ENCODE assay signal across 1 cellular context in the genomic region with DNA sequence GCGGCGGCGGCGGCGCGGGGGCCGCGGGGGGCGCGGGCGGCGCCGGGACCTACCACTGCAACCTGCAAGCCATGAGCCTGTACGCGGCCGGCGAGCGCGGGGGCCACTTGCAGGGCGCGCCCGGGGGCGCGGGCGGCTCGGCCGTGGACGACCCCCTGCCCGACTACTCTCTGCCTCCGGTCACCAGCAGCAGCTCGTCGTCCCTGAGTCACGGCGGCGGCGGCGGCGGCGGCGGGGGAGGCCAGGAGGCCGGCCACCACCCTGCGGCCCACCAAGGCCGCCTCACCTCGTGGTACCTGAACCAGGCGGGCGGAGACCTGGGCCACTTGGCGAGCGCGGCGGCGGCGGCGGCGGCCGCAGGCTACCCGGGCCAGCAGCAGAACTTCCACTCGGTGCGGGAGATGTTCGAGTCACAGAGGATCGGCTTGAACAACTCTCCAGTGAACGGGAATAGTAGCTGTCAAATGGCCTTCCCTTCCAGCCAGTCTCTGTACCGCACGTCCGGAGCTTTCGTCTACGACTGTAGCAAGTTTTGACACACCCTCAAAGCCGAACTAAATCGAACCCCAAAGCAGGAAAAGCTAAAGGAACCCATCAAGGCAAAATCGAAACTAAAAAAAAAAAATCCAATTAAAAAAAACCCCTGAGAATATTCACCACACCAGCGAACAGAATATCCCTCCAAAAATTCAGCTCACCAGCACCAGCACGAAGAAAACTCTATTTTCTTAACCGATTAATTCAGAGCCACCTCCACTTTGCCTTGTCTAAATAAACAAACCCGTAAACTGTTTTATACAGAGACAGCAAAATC.
TF ChIP-seq lines count a peak whose summit lies in the region.

No MANE protein-coding gene starts in this region.

TF ChIP-seq in WTC11, 78 proteins besides CTCF, POLR2A, EP300 and RAD21 (continued from another document):
- TF ChIP-seq, protein P1, sequence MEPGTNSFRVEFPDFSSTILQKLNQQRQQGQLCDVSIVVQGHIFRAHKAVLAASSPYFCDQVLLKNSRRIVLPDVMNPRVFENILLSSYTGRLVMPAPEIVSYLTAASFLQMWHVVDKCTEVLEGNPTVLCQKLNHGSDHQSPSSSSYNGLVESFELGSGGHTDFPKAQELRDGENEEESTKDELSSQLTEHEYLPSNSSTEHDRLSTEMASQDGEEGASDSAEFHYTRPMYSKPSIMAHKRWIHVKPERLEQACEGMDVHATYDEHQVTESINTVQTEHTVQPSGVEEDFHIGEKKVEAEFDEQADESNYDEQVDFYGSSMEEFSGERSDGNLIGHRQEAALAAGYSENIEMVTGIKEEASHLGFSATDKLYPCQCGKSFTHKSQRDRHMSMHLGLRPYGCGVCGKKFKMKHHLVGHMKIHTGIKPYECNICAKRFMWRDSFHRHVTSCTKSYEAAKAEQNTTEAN (CRISPR knock-in tag; IDR thresholded peaks at IDR 0.05), result no peak
- TF ChIP-seq SP1 (CRISPR knock-in tag; conservative IDR thresholded peaks at IDR 0.05) (no peak), ZNF416 (CRISPR knock-in tag; IDR thresholded peaks at IDR 0.05) (no peak)
- TF ChIP-seq, protein P2, sequence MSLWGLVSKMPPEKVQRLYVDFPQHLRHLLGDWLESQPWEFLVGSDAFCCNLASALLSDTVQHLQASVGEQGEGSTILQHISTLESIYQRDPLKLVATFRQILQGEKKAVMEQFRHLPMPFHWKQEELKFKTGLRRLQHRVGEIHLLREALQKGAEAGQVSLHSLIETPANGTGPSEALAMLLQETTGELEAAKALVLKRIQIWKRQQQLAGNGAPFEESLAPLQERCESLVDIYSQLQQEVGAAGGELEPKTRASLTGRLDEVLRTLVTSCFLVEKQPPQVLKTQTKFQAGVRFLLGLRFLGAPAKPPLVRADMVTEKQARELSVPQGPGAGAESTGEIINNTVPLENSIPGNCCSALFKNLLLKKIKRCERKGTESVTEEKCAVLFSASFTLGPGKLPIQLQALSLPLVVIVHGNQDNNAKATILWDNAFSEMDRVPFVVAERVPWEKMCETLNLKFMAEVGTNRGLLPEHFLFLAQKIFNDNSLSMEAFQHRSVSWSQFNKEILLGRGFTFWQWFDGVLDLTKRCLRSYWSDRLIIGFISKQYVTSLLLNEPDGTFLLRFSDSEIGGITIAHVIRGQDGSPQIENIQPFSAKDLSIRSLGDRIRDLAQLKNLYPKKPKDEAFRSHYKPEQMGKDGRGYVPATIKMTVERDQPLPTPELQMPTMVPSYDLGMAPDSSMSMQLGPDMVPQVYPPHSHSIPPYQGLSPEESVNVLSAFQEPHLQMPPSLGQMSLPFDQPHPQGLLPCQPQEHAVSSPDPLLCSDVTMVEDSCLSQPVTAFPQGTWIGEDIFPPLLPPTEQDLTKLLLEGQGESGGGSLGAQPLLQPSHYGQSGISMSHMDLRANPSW (CRISPR knock-in tag; conservative IDR thresholded peaks at IDR 0.05; ENCODE audit: low read depth), result no peak
- TF ChIP-seq, protein P3, sequence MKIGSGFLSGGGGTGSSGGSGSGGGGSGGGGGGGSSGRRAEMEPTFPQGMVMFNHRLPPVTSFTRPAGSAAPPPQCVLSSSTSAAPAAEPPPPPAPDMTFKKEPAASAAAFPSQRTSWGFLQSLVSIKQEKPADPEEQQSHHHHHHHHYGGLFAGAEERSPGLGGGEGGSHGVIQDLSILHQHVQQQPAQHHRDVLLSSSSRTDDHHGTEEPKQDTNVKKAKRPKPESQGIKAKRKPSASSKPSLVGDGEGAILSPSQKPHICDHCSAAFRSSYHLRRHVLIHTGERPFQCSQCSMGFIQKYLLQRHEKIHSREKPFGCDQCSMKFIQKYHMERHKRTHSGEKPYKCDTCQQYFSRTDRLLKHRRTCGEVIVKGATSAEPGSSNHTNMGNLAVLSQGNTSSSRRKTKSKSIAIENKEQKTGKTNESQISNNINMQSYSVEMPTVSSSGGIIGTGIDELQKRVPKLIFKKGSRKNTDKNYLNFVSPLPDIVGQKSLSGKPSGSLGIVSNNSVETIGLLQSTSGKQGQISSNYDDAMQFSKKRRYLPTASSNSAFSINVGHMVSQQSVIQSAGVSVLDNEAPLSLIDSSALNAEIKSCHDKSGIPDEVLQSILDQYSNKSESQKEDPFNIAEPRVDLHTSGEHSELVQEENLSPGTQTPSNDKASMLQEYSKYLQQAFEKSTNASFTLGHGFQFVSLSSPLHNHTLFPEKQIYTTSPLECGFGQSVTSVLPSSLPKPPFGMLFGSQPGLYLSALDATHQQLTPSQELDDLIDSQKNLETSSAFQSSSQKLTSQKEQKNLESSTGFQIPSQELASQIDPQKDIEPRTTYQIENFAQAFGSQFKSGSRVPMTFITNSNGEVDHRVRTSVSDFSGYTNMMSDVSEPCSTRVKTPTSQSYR (CRISPR knock-in tag; IDR thresholded peaks at IDR 0.05), result no peak
TF ChIP-seq in WTC11: peak in this region for 0.
